In genomic region chr5:122129332-122129731, GRCh38 we compare ENCODE assay signal across 9 cellular contexts. TPM values are rescaled to one million over a fixed set of nuclear protein-coding genes. Genes with fewer than 3 reads are reported as not detected.
DNase-seq lines count a peak whose midpoint lies in the region; ATAC-seq and TF ChIP-seq lines count a peak whose summit lies in the region.
"Had no signal": no experiment of that assay in that cellular context is flagged by ENCODE, and none has a peak within 500 bp of the region (broad histone marks: within the 10 kb centered on the region; RNA-seq: fewer than 3 reads in every experiment).

ZNF474 (plus strand) TSS chr5:122129546; CDS start chr5:122151991, 22,445 bp downstream.

- H3K4me1 ChIP-seq in neural progenitor cell: peaks cover 21% of the 10 kb centered on the region

- H3K4me3 Mint-ChIP-seq in neural progenitor cell (peak within 1 kb of the TSS; percentile 22), natural killer cell (no peak within 1 kb of the TSS)

- no peaks in the 10 kb centered on the region for H3K36me3 ChIP-seq in neural progenitor cell

- no peaks in the 10 kb centered on the region for H3K9me3 Mint-ChIP-seq in neural progenitor cell
- H3K9me3 Mint-ChIP-seq in natural killer cell: peaks cover 0 to 2% of the 10 kb centered on the region in 2 donors

- no peaks in the 10 kb centered on the region for H3K79me2 ChIP-seq in neural progenitor cell (ENCODE audit: low read depth)

- no peak within 1 kb of the TSS for H3K9ac ChIP-seq in neural progenitor cell

- DNase-seq in Daoy (ENCODE audit: low read depth) (peak; percentile 98), NCI-H748 treated with DMSO at 0.1 percent for 48 hours (lab: John Stamatoyannopoulos, UW) (peak; percentile 6), neural progenitor cell (ENCODE audit: low spot score) (peak; percentile 90), superior temporal gyrus (ENCODE audit: extremely low spot score) (no peak), NCI-H526 treated with DMSO at 0.1 percent for 48 hours (lab: John Stamatoyannopoulos, UW) (no peak), natural killer cell (no peak)
- DNase-seq: activated naive CD4-positive, alpha-beta T cell treated with Interleukin-2 at 50 U/mL for 16 hours had no signal

- H3K27ac Mint-ChIP-seq in neural progenitor cell (peak within 1 kb of the TSS; percentile 99), natural killer cell (no peak within 1 kb of the TSS)

- ATAC-seq in esophagus mucosa (peak; percentile 39), GM18873 (IDR thresholded peaks at IDR 0.05; ENCODE audit: low FRiP score, unreplicated experiment) (no peak), natural killer cell (no peak)

- H3K27me3 Mint-ChIP-seq in neural progenitor cell (ENCODE audit: insufficient read depth, low read depth) (no peaks in the 10 kb centered on the region), natural killer cell (ENCODE audit: low read depth in 2 of 2) (no peaks in the 10 kb centered on the region)

- H3K36me3 Mint-ChIP-seq in neural progenitor cell (no peaks in the 10 kb centered on the region), natural killer cell (no peaks in the 10 kb centered on the region)

- H3F3A ChIP-seq in neural progenitor cell (ENCODE audit: low read depth): peaks cover 3% of the 10 kb centered on the region

- no peaks in the 10 kb centered on the region for H3K27me3 ChIP-seq in neural progenitor cell

- no peaks in the 10 kb centered on the region for H4K20me1 ChIP-seq in neural progenitor cell (ENCODE audit: low read depth)

- H3K4me3 ChIP-seq in neural progenitor cell: no peak within 1 kb of the TSS

- no peak within 1 kb of the TSS for H3K27ac ChIP-seq in neural progenitor cell

- intact Hi-C loops in natural killer cell (cut with micrococcal nuclease): no loop called here

- no peak for TF ChIP-seq CTCF in neural progenitor cell (IDR thresholded peaks at IDR 0.05)
- TF ChIP-seq CTCF in natural killer cell (IDR thresholded peaks at IDR 0.05): no peak

- H3K4me1 Mint-ChIP-seq in neural progenitor cell (peaks cover 32% of the 10 kb centered on the region), natural killer cell (no peaks in the 10 kb centered on the region)

- H3K9me3 ChIP-seq in neural progenitor cell (ENCODE audit: low read depth): no peaks in the 10 kb centered on the region

- no peak within 1 kb of the TSS for H2AFZ ChIP-seq in neural progenitor cell (replicated peaks)

- H3K4me2 ChIP-seq in neural progenitor cell: peak within 1 kb of the TSS; percentile 37

RNA-seq across cellular contexts. Expression of gene ZNF474, which starts in this region (rescaled TPM):
- 0.92 and 1.8 TPM in 2 replicates for total RNA-seq in Daoy (2014; rRNA removed; shearing (Covaris generic))
- total RNA-seq in esophagus mucosa (not detected), neural progenitor cell (ENCODE audit: low replicate concordance) (0.40 and 1.3 TPM in 2 replicates), natural killer cell (under 1 TPM in 1 of 3 donors, not detected in 2; 0.21 TPM)

Comparison
In these comparisons a context has a peak if more than half of its experiments do, and no peak if none do; other contexts are left out.
1. Peak in ATAC-seq in esophagus mucosa; RNA of the gene not detected or under 1 TPM.
2. DNase-seq: peak in Daoy (single experiment), NCI-H748 treated with DMSO at 0.1 percent for 48 hours (single experiment) and neural progenitor cell (single experiment); none in superior temporal gyrus (single experiment), NCI-H526 treated with DMSO at 0.1 percent for 48 hours (single experiment) and natural killer cell (single experiment).